23 cellular contexts compared by ENCODE assay signal in the genomic region with DNA sequence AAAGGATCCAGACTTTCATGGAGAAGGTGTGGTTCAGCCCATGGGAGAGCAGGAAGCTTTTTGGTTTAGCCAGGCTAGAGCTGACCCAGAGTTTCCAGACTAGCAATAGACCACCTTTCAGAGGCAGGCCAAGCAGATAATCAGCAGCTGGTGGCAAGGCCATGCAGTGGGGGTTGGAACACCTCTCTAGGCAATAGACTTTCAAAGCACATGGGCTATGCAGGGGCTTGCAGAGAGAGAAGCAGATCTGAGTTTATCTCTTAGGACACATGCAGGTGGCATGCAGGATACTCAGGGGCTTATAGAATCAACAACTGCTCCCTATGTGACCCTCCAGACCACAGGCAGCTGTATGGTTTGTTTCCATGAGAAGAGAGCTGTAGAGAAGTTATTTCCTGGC. TPM values are rescaled to one million over a fixed set of nuclear protein-coding genes. Genes with fewer than 3 reads are reported as not detected.
A peak's percentile ranks its signal among the peaks of the same experiment; 100 is the strongest.
DNase-seq lines count a peak whose midpoint lies in the region; ATAC-seq lines count a peak whose summit lies in the region.
"Had no signal": no experiment of that assay in that cellular context is flagged by ENCODE, and none has a peak within 500 bp of the region (broad histone marks: within the 10 kb centered on the region; RNA-seq: fewer than 3 reads in every experiment).

No MANE protein-coding gene starts in this region.

- H3K4me2 ChIP-seq in mesendoderm (ENCODE audit: low read length): no peak overlapping the region
- H3K4me2 ChIP-seq: BLaER1 had no signal

- no peak overlapping the region for H4K5ac ChIP-seq in mesendoderm (ENCODE audit: low read length)

- no peaks in the 10 kb centered on the region for H3K4me1 ChIP-seq in mesendoderm (ENCODE audit: control insufficient read depth, low read depth, low read length)
- H3K4me1 ChIP-seq: BE2C, BLaER1 had no signal

- H3K23ac ChIP-seq in mesendoderm (ENCODE audit: low read length): no peak overlapping the region

- no peak overlapping the region for H2AK5ac ChIP-seq in mesendoderm (ENCODE audit: low read length)

- H3K27ac ChIP-seq in mesendoderm (ENCODE audit: low read depth, low read length): no peak overlapping the region
- H3K27ac ChIP-seq: BLaER1 had no signal

- H3K9me3 Mint-ChIP-seq in stimulated activated naive CD8-positive, alpha-beta T cell treated with anti-CD3 and anti-CD28 coated beads, Interleukin-15, amount 100 ng/mL, for 72 hours: no peaks in the 10 kb centered on the region

- ATAC-seq in stimulated activated naive CD8-positive, alpha-beta T cell treated with anti-CD3 and anti-CD28 coated beads, Interleukin-15, amount 100 ng/mL, for 72 hours: peak; percentile 54
- ATAC-seq in stimulated activated naive CD8-positive, alpha-beta T cell treated with anti-CD3 and anti-CD28 coated beads, Interleukin-15, Interleukin-2, amounts not matched to agents 100 U/mL and 50 U/mL, for 24 hours: no peak
- no peak for ATAC-seq in HG03175 (IDR thresholded peaks at IDR 0.05; ENCODE audit: unreplicated experiment)
- ATAC-seq: GM12878 had no signal

- H3K4me3 ChIP-seq in mesendoderm (ENCODE audit: low read length): no peak overlapping the region
- H3K4me3 ChIP-seq: BLaER1, GM12878 had no signal

- no peak overlapping the region for H2BK5ac ChIP-seq in mesendoderm (ENCODE audit: low read length)

- H3K4me1 Mint-ChIP-seq in stimulated activated naive CD8-positive, alpha-beta T cell treated with anti-CD3 and anti-CD28 coated beads, Interleukin-15, amount 100 ng/mL, for 72 hours: no peaks in the 10 kb centered on the region
- H3K4me1 Mint-ChIP-seq: CD14-positive monocyte; CD4-positive, alpha-beta memory T cell; CD4-positive, CD25-positive, alpha-beta regulatory T cell; CD8-positive, alpha-beta memory T cell had no signal

- H2BK120ac ChIP-seq in mesendoderm (ENCODE audit: low read depth, low read length): no peak overlapping the region

- no peaks in the 10 kb centered on the region for H3K36me3 ChIP-seq in mesendoderm (ENCODE audit: control insufficient read depth, insufficient read depth, low read length)
- H3K36me3 ChIP-seq: BE2C, BLaER1 had no signal

- no peaks in the 10 kb centered on the region for H3K79me1 ChIP-seq in mesendoderm (ENCODE audit: low read length)

- no peak overlapping the region for H3K9ac ChIP-seq in mesendoderm (ENCODE audit: low read length)
- H3K9ac ChIP-seq: BLaER1 had no signal

- H3K4ac ChIP-seq in mesendoderm (ENCODE audit: low read depth, low read length): no peak overlapping the region

- no peak overlapping the region for H2BK15ac ChIP-seq in mesendoderm (replicated peaks; ENCODE audit: low read depth)

- no peaks in the 10 kb centered on the region for H3K27me3 ChIP-seq in mesendoderm (ENCODE audit: insufficient read depth, low read length, poor library complexity)
- H3K27me3 ChIP-seq: BE2C, BLaER1 had no signal

- no peak overlapping the region for H3K56ac ChIP-seq in mesendoderm (ENCODE audit: low read length)

- no peak overlapping the region for H3K27ac Mint-ChIP-seq in stimulated activated naive CD8-positive, alpha-beta T cell treated with anti-CD3 and anti-CD28 coated beads, Interleukin-15, amount 100 ng/mL, for 72 hours
- H3K27ac Mint-ChIP-seq: CD14-positive monocyte; CD4-positive, alpha-beta memory T cell; CD4-positive, CD25-positive, alpha-beta regulatory T cell; CD8-positive, alpha-beta memory T cell had no signal

- no peak overlapping the region for H3K4me3 Mint-ChIP-seq in stimulated activated naive CD8-positive, alpha-beta T cell treated with anti-CD3 and anti-CD28 coated beads, Interleukin-15, amount 100 ng/mL, for 72 hours
- H3K4me3 Mint-ChIP-seq: CD14-positive monocyte; CD4-positive, alpha-beta memory T cell; CD4-positive, CD25-positive, alpha-beta regulatory T cell; CD8-positive, alpha-beta memory T cell had no signal

- H3K27me3 Mint-ChIP-seq in stimulated activated naive CD8-positive, alpha-beta T cell treated with anti-CD3 and anti-CD28 coated beads, Interleukin-15, amount 100 ng/mL, for 72 hours: no peaks in the 10 kb centered on the region
- H3K27me3 Mint-ChIP-seq: CD4-positive, alpha-beta memory T cell; CD4-positive, CD25-positive, alpha-beta regulatory T cell; CD8-positive, alpha-beta memory T cell had no signal

- no peaks in the 10 kb centered on the region for H3K79me2 ChIP-seq in mesendoderm (ENCODE audit: control insufficient read depth, insufficient read depth, low read length)

- no peak for DNase-seq in stimulated activated naive CD8-positive, alpha-beta T cell treated with anti-CD3 and anti-CD28 coated beads, Interleukin-15, amount 100 ng/mL, for 72 hours
- no peak for DNase-seq in stimulated activated naive CD8-positive, alpha-beta T cell treated with anti-CD3 and anti-CD28 coated beads, Interleukin-15, Interleukin-2, amounts not matched to agents 100 U/mL and 50 U/mL, for 24 hours
- DNase-seq in mesendoderm (peak; percentile 10), NCI-H1105 treated with DMSO at 0.1 percent for 48 hours (lab: John Stamatoyannopoulos, UW) (no peak)
- DNase-seq: 8988T; ACHN; BE2C; C1 segment of cervical spinal cord; CD4-positive, alpha-beta memory T cell; CD4-positive, CD25-positive, alpha-beta regulatory T cell; CD8-positive, alpha-beta memory T cell; COR-L47; DMS 273 treated with DMSO at 0.1 percent for 48 hours; DMS153; DMS53; DMS79; DND-41; EL; GDM1 had no signal

- no peak overlapping the region for H4K8ac ChIP-seq in mesendoderm (ENCODE audit: low read depth, low read length)

- no peak overlapping the region for H3K18ac ChIP-seq in mesendoderm (ENCODE audit: low read length)

RNA-seq across cellular contexts. Expression of gene XIRP2, which starts 9.4 kb away (rescaled TPM):
- 0.04 TPM for polyA plus RNA-seq in mesendoderm (2013, experiment 1 of 2)
- 0.04 TPM for polyA plus RNA-seq in mesendoderm (2013, experiment 2 of 2)
- polyA plus RNA-seq: CD14-positive monocyte; CD4-positive, alpha-beta memory T cell; CD4-positive, CD25-positive, alpha-beta regulatory T cell; CD8-positive, alpha-beta memory T cell had no signal
